Comparison of ENCODE assay signal across 9 cellular contexts in genomic region chr12:48618541-48618940, GRCh38. TPM values are rescaled to one million over a fixed set of nuclear protein-coding genes. Genes with fewer than 3 reads are reported as not detected.
DNase-seq lines count a peak whose midpoint lies in the region; ATAC-seq, FAIRE-seq and TF ChIP-seq lines count a peak whose summit lies in the region.
"Had no signal": no experiment of that assay in that cellular context is flagged by ENCODE, and none has a peak within 500 bp of the region (broad histone marks: within the 10 kb centered on the region; RNA-seq: fewer than 3 reads in every experiment).

No MANE protein-coding gene starts in this region.

- H3K36me3 ChIP-seq in hepatocyte (replicated peaks; ENCODE audit: insufficient read depth, low read depth) (no peaks in the 10 kb centered on the region), gastrocnemius medialis (no peaks in the 10 kb centered on the region)

- H3K27me3 ChIP-seq in hepatocyte (no peaks in the 10 kb centered on the region), gastrocnemius medialis (peaks cover 0 to 12% (median 3%) of the 10 kb centered on the region in 3 donors)

- ATAC-seq in gastrocnemius medialis (peak; percentile 81 to 89), GM21526 (IDR thresholded peaks at IDR 0.05; ENCODE audit: low FRiP score, unreplicated experiment) (no peak)

- H3K4me2 ChIP-seq in hepatocyte, result no peak overlapping the region

- H3K36me3 Mint-ChIP-seq in T-helper 2 cell treated with Interferon-gamma antibody and Interleukin-4, amounts not matched to agents 5 μg/mL and 100 μg/mL, for 36 hours (ENCODE audit: low read depth), result no peaks in the 10 kb centered on the region

- intact Hi-C loops in gastrocnemius medialis (cut with DNase I; ENCODE audit: low total_unique reads), result loop anchor here (5.0 kb wide), 2 partner anchors 179 to 431 kb away; no protein-coding TSS in a partner anchor

- H3K27me3 Mint-ChIP-seq in T-helper 2 cell treated with Interferon-gamma antibody and Interleukin-4, amounts not matched to agents 5 μg/mL and 100 μg/mL, for 36 hours (ENCODE audit: low read depth), result peaks cover 16% of the 10 kb centered on the region

- no peak overlapping the region for H3K27ac Mint-ChIP-seq in T-helper 2 cell treated with Interferon-gamma antibody and Interleukin-4, amounts not matched to agents 5 μg/mL and 100 μg/mL, for 36 hours
- H3K27ac Mint-ChIP-seq: T-helper 1 cell treated with Interleukin-12 subunit alpha and Interleukin-12 subunit beta and Interleukin-4 antibody, amounts not matched to agents 30 μg/mL and 1 μg/mL, for 36 hours had no signal

- peak; percentile 95 for FAIRE-seq in H54 (lab: Jason Lieb, UNC)

- no peak overlapping the region for H2AFZ ChIP-seq in hepatocyte

- H3K4me3 Mint-ChIP-seq in T-helper 2 cell treated with Interferon-gamma antibody and Interleukin-4, amounts not matched to agents 5 μg/mL and 100 μg/mL, for 36 hours, result no peak overlapping the region
- H3K4me3 Mint-ChIP-seq: T-helper 1 cell treated with Interleukin-12 subunit alpha and Interleukin-12 subunit beta and Interleukin-4 antibody, amounts not matched to agents 30 μg/mL and 1 μg/mL, for 36 hours had no signal

- H3K27ac ChIP-seq in hepatocyte (no peak overlapping the region), gastrocnemius medialis (no peak overlapping the region)

- 33% methylated on average over 7 of the region's 7 CpGs for WGBS in hepatocyte (ENCODE audit: low lambda C conversion rate, missing lambda C conversion rate)

- no peaks in the 10 kb centered on the region for H3K4me1 ChIP-seq in hepatocyte (ENCODE audit: insufficient read depth)
- no peaks in the 10 kb centered on the region for H3K4me1 ChIP-seq in gastrocnemius medialis

- DNase-seq in COR-L47 (lab: John Stamatoyannopoulos, UW) (peak; percentile 33), H54 (ENCODE audit: insufficient read length, low spot score) (peak; percentile 56), NCI-H1930 (lab: John Stamatoyannopoulos, UW) (peak; percentile 6 to 73), anterior cingulate cortex (lab: John Stamatoyannopoulos, UW) (peak in 55 of 58 donors; percentile 3 to 76 (median 41)), hepatocyte (ENCODE audit: low spot score) (peak; percentile 89), gastrocnemius medialis (peak; percentile 32 to 57)
- peak; percentile 64 for DNase-seq in T-helper 2 cell treated with Interferon-gamma antibody and Interleukin-4, amounts not matched to agents 5 μg/mL and 100 μg/mL, for 36 hours (ENCODE audit: low spot score)

- peak; percentile 96 for TF ChIP-seq CTCF in hepatocyte (IDR thresholded peaks at IDR 0.05; ENCODE audit: poor library complexity)
- TF ChIP-seq CTCF in gastrocnemius medialis (IDR thresholded peaks at IDR 0.05 in 4 of 5, conservative IDR thresholded peaks at IDR 0.05 in 1 of 5), result peak; percentile 77 to 96 (median 84)

- no peak overlapping the region for H3K4me3 ChIP-seq in hepatocyte
- no peak overlapping the region for H3K4me3 ChIP-seq in gastrocnemius medialis

- no peaks in the 10 kb centered on the region for H4K20me1 ChIP-seq in hepatocyte (ENCODE audit: insufficient read depth, poor library complexity, severe bottlenecking)

- no peaks in the 10 kb centered on the region for H3K9me2 ChIP-seq in hepatocyte (replicated peaks; ENCODE audit: insufficient read depth)

- no peaks in the 10 kb centered on the region for H3K79me2 ChIP-seq in hepatocyte

- in situ Hi-C loops in gastrocnemius medialis (cut with MboI; ENCODE audit: low sequenced_read_pairs in 4 of 4), result loop anchor here in 2 of 4 donors (25.0 kb wide), 2 partner anchors 94 to 381 kb away; partner anchors contain the start of gene CCNT1 (in 1 of the 2)

- H3K9me3 ChIP-seq in hepatocyte (ENCODE audit: low read depth), result no peaks in the 10 kb centered on the region
- no peaks in the 10 kb centered on the region for H3K9me3 ChIP-seq in gastrocnemius medialis

- no peaks in the 10 kb centered on the region for H3K9me3 Mint-ChIP-seq in T-helper 2 cell treated with Interferon-gamma antibody and Interleukin-4, amounts not matched to agents 5 μg/mL and 100 μg/mL, for 36 hours
- H3K9me3 Mint-ChIP-seq: T-helper 1 cell treated with Interleukin-12 subunit alpha and Interleukin-12 subunit beta and Interleukin-4 antibody, amounts not matched to agents 30 μg/mL and 1 μg/mL, for 36 hours had no signal

- TF ChIP-seq POLR2A in H54 (IDR thresholded peaks at IDR 0.05; ENCODE audit: low read depth, low read length) (no peak), gastrocnemius medialis (IDR thresholded peaks at IDR 0.05) (no peak)

- H3K4me1 Mint-ChIP-seq in T-helper 2 cell treated with Interferon-gamma antibody and Interleukin-4, amounts not matched to agents 5 μg/mL and 100 μg/mL, for 36 hours (ENCODE audit: low read depth), result no peaks in the 10 kb centered on the region

RNA-seq across cellular contexts. Expression of gene LALBA, which starts 48.7 kb away (rescaled TPM):
- total RNA-seq in hepatocyte, result not detected in 2 replicates
- 0.16 TPM in 1 of 2 replicates, not detected in the other for polyA plus RNA-seq in hepatocyte
- total RNA-seq in gastrocnemius medialis, result not detected

Comparison
In these comparisons a context has a peak if more than half of its experiments do, and no peak if none do; other contexts are left out.
1. DNase-seq: peak in every context shown above with its lines; median percentile 89 in hepatocyte; 64 in T-helper 2 cell treated with Interferon-gamma antibody and Interleukin-4, amounts not matched to agents 5 μg/mL and 100 μg/mL, for 36 hours; 56 in H54; 44 in gastrocnemius medialis; 41 in anterior cingulate cortex; 40 in NCI-H1930; 33 in COR-L47.